ENCODE assay signal across 8 cellular contexts in genomic region chr17:82237746-82238561, GRCh38. TPM values are rescaled to one million over a fixed set of nuclear protein-coding genes. Genes with fewer than 3 reads are reported as not detected.
DNase-seq lines count a peak whose midpoint lies in the region; ATAC-seq and TF ChIP-seq lines count a peak whose summit lies in the region.

No MANE protein-coding gene starts in this region.

- H3K27me3 ChIP-seq in CD8-positive, alpha-beta memory T cell (ENCODE audit: insufficient read depth, low read length, poor library complexity, severe bottlenecking) = no peaks in the 10 kb centered on the region
- H3K27me3 ChIP-seq in esophagus squamous epithelium (no peaks in the 10 kb centered on the region), gastrocnemius medialis (no peaks in the 10 kb centered on the region)

- intact Hi-C loops in esophagus squamous epithelium (cut with DNase I) = loop anchor here (5.0 kb wide), 1 partner anchor 84 kb away; no protein-coding TSS in a partner anchor
- intact Hi-C loops in gastrocnemius medialis (cut with DNase I; ENCODE audit: low total_unique reads) = loop anchor here (5.0 kb wide), 1 partner anchor 201 kb away; the partner anchor contains the start of gene DCXR

- peaks cover 24 to 71% (median 25%) of the 10 kb centered on the region in 3 donors for H3K4me1 Mint-ChIP-seq in CD8-positive, alpha-beta memory T cell
- peaks cover 32 to 61% (median 49%) of the 10 kb centered on the region in 3 donors for H3K4me1 Mint-ChIP-seq in T-cell

- TF ChIP-seq POLR2A in esophagus squamous epithelium (IDR thresholded peaks at IDR 0.05) (no peak), gastrocnemius medialis (IDR thresholded peaks at IDR 0.05) (no peak)

- H3K9me3 ChIP-seq in CD8-positive, alpha-beta memory T cell (ENCODE audit: low read length) = no peaks in the 10 kb centered on the region
- H3K9me3 ChIP-seq in esophagus squamous epithelium (no peaks in the 10 kb centered on the region), gastrocnemius medialis (no peaks in the 10 kb centered on the region)

- ATAC-seq in T-cell (replicated peaks in 1 of 4) = no peak
- no peak for ATAC-seq in gastrocnemius medialis
- ATAC-seq in HG03432 (IDR thresholded peaks at IDR 0.05; ENCODE audit: unreplicated experiment) = no peak
- no peak for ATAC-seq in GM18909 (IDR thresholded peaks at IDR 0.05; ENCODE audit: poor library complexity, unreplicated experiment)

- H3K4me3 Mint-ChIP-seq in CD8-positive, alpha-beta memory T cell = peak overlapping the region in 5 of 7 donors; percentile 76 to 93 (median 78)
- H3K4me3 Mint-ChIP-seq in T-cell = peak overlapping the region in 2 of 3 donors; percentile 72 to 81

- peak overlapping the region; percentile 58 for H3K4me3 ChIP-seq in CD8-positive, alpha-beta memory T cell (ENCODE audit: low read length)
- H3K4me3 ChIP-seq in esophagus squamous epithelium (peak overlapping the region in 3 of 4 donors; percentile 16 to 56 (median 26)), gastrocnemius medialis (peak overlapping the region; percentile 19 to 58 (median 43))

- H3K36me3 Mint-ChIP-seq in CD8-positive, alpha-beta memory T cell = peaks cover 0 to 28% (median 0%) of the 10 kb centered on the region in 3 donors
- peaks cover 4% of the 10 kb centered on the region for H3K36me3 Mint-ChIP-seq in T-cell

- 28 to 90% methylated on average over 2 to 8 of the region's 34 CpGs for WGBS in esophagus squamous epithelium, 2 donors

- no peaks in the 10 kb centered on the region for H3K27me3 Mint-ChIP-seq in CD8-positive, alpha-beta memory T cell
- H3K27me3 Mint-ChIP-seq in T-cell = no peaks in the 10 kb centered on the region

- DNase-seq in CD8-positive, alpha-beta memory T cell = no peak
- DNase-seq in T-cell (no peak), esophagus squamous epithelium (lab: John Stamatoyannopoulos, UW) (no peak), gastrocnemius medialis (peak in 1 of 2 donors; percentile 48), hepatic stellate cell (ENCODE audit: low spot score) (no peak), putamen (ENCODE audit: low spot score) (no peak)

- H3K9me3 Mint-ChIP-seq in CD8-positive, alpha-beta memory T cell = peaks cover 0 to 2% (median 0%) of the 10 kb centered on the region in 5 donors
- no peaks in the 10 kb centered on the region for H3K9me3 Mint-ChIP-seq in T-cell

- H3K4me1 ChIP-seq in CD8-positive, alpha-beta memory T cell (ENCODE audit: insufficient read depth, low read length) = peaks cover 43% of the 10 kb centered on the region
- peaks cover 68 to 98% (median 73%) of the 10 kb centered on the region in 3 donors for H3K4me1 ChIP-seq in esophagus squamous epithelium
- H3K4me1 ChIP-seq in gastrocnemius medialis = peaks cover 84 to 95% of the 10 kb centered on the region in 2 donors

- POLR2A ChIA-PET in CD8-positive, alpha-beta memory T cell (lab: Charles Lee) = interaction anchor here (1.0 kb wide), 2 partner anchors 9 to 26 kb away, joined by 3 to 5 read pairs; partner anchors contain the start of genes CCDC57 and SLC16A3
- POLR2A ChIA-PET in T-cell (lab: Charles Lee) = no interaction called here

- peak overlapping the region; percentile 59 to 93 (median 89) for H3K27ac Mint-ChIP-seq in CD8-positive, alpha-beta memory T cell
- H3K27ac Mint-ChIP-seq in T-cell = peak overlapping the region; percentile 91

- peaks cover 3% of the 10 kb centered on the region for H3K36me3 ChIP-seq in CD8-positive, alpha-beta memory T cell (ENCODE audit: insufficient read depth, low read length)
- H3K36me3 ChIP-seq in esophagus squamous epithelium (peaks cover 0 to 46% (median 6%) of the 10 kb centered on the region in 3 donors), gastrocnemius medialis (peaks cover 0 to 15% of the 10 kb centered on the region in 2 donors)

- H3K27ac ChIP-seq in CD8-positive, alpha-beta memory T cell (ENCODE audit: low read depth, low read length) = peak overlapping the region; percentile 59
- peak overlapping the region; percentile 62 to 86 (median 74) for H3K27ac ChIP-seq in esophagus squamous epithelium
- H3K27ac ChIP-seq in gastrocnemius medialis = peak overlapping the region; percentile 90 to 98 (median 93)

- in situ Hi-C loops in gastrocnemius medialis (cut with MboI; ENCODE audit: low sequenced_read_pairs in 4 of 4) = no loop called here

- TF ChIP-seq CTCF in esophagus squamous epithelium (IDR thresholded peaks at IDR 0.05) (no peak), gastrocnemius medialis (IDR thresholded peaks at IDR 0.05 in 4 of 5, conservative IDR thresholded peaks at IDR 0.05 in 1 of 5) (no peak)

- CTCF ChIA-PET in CD8-positive, alpha-beta memory T cell (lab: Charles Lee) = interaction anchor here (1.0 to 4.9 kb wide), 9 partner anchors 8 to 207 kb away, joined by 3 to 71 read pairs (median 5); partner anchors contain the start of genes CD7 and SECTM1
- CTCF ChIA-PET in T-cell (lab: Charles Lee) = interaction anchor here (0.6 to 1.0 kb wide), 4 partner anchors 27 to 107 kb away, joined by 3 to 4 read pairs (median 3); no protein-coding TSS in a partner anchor

RNA-seq across cellular contexts. Expression of gene SLC16A3, which starts 9.1 kb away (rescaled TPM):
- 10 to 100 TPM; 27.5 to 31.8 TPM for total RNA-seq in CD8-positive, alpha-beta memory T cell
- polyA plus RNA-seq in CD8-positive, alpha-beta memory T cell = 3.3 TPM
- total RNA-seq in T-cell (10 to 100 TPM; 31.9 to 47.3 (median 40.9) TPM), esophagus squamous epithelium (10 to 100 TPM; 18.8 to 32.9 (median 21.7) TPM), gastrocnemius medialis (100 to 1,000 TPM in 2 of 4 donors, 10 to 100 TPM in 2; 46.0 to 173 (median 126) TPM)

RNA-seq across cellular contexts. Expression of gene CCDC57, which starts 25.3 kb away (rescaled TPM):
- 10 to 100 TPM; 69.8 to 77.6 TPM for total RNA-seq in CD8-positive, alpha-beta memory T cell
- polyA plus RNA-seq in CD8-positive, alpha-beta memory T cell = 39.2 TPM
- total RNA-seq in T-cell (100 to 1,000 TPM in 3 of 5 donors, 10 to 100 TPM in 2; 86.4 to 127 (median 103) TPM), esophagus squamous epithelium (10 to 100 TPM in 2 of 4 donors, 1 to 10 TPM in 2; 7.9 to 22.1 (median 9.8) TPM), gastrocnemius medialis (10 to 100 TPM in 1 of 4 donors, 1 to 10 TPM in 3; 3.7 to 11.3 (median 5.1) TPM)

RNA-seq across cellular contexts. Expression of gene CSNK1D, which starts 35.5 kb away (rescaled TPM):
- total RNA-seq in CD8-positive, alpha-beta memory T cell = 100 to 1,000 TPM; 129 to 141 TPM
- polyA plus RNA-seq in CD8-positive, alpha-beta memory T cell = 74.6 TPM
- total RNA-seq in T-cell (100 to 1,000 TPM; 177 to 273 (median 194) TPM), esophagus squamous epithelium (100 to 1,000 TPM in 1 of 4 donors, 10 to 100 TPM in 3; 24.6 to 102 (median 57.1) TPM), gastrocnemius medialis (10 to 100 TPM; 34.0 to 55.2 (median 47.3) TPM)
